ENCODE assay signal across 24 cellular contexts in the genomic region with DNA sequence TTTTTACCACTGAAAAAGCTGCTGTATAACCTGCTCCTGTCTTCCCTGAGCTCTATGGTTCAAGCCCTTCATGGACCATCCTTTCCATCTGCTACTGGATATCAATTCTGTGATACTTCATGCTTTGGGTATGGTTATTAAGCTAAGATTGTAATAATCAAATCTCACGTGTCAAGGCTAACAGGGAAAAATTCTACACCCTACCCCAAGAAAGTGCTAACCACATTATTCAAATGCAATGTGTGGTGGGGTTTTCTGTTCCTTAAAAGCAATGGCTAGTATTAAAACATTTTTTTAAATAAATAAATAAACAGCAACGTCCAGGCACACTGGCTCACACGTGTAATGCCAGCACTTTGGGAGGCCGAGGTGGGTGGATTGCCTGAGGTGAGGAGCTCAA.
"Had no signal": no experiment of that assay in that cellular context is flagged by ENCODE, and none has a peak within 500 bp of the region (broad histone marks: within the 10 kb centered on the region; RNA-seq: fewer than 3 reads in every experiment).

No MANE protein-coding gene starts in this region.

- H3K27me3 Mint-ChIP-seq: effector memory CD8-positive, alpha-beta T cell; naive thymus-derived CD4-positive, alpha-beta T cell; stimulated activated naive CD8-positive, alpha-beta T cell treated with anti-CD3 and anti-CD28 coated beads, Interleukin-15, Interleukin-2, amounts not matched to agents 100 ng/mL and 50 ng/mL, for 24 hours had no signal

- DNase-seq: cortex of kidney; effector memory CD8-positive, alpha-beta T cell; erythroblast; hypothalamus; immature natural killer cell; islet precursor cell; kidney glomerular epithelial cell; left ventricle myocardium superior; lower lobe of right lung; mucosa of descending colon; naive thymus-derived CD4-positive, alpha-beta T cell; right cardiac atrium; sigmoid colon; stimulated activated CD4-positive, alpha-beta T cell treated with anti-CD3 and anti-CD28 coated beads, Interleukin-2, amount 100 ng/mL, for 24 hours; stimulated activated CD4-positive, alpha-beta T cell treated with anti-CD3 and anti-CD28 coated beads, Interleukin-4, amount 100 ng/mL, for 24 hours; upper lobe of left lung had no signal

- H3K27ac Mint-ChIP-seq: effector memory CD8-positive, alpha-beta T cell; immature natural killer cell; naive thymus-derived CD4-positive, alpha-beta T cell; neural progenitor cell; stimulated activated effector memory CD8-positive, alpha-beta T cell treated with anti-CD3 and anti-CD28 coated beads, Interleukin-12 subunit alpha, Interleukin-12 subunit beta, amount 100 ng/mL, for 72 hours; stimulated activated naive CD8-positive, alpha-beta T cell treated with anti-CD3 and anti-CD28 coated beads, Interleukin-15, Interleukin-2, amounts not matched to agents 100 ng/mL and 50 ng/mL, for 24 hours had no signal

- H3K9me3 Mint-ChIP-seq: effector memory CD8-positive, alpha-beta T cell; immature natural killer cell; mesothelial cell of epicardium; naive thymus-derived CD4-positive, alpha-beta T cell; nephron; neural progenitor cell; stimulated activated effector memory CD8-positive, alpha-beta T cell treated with anti-CD3 and anti-CD28 coated beads, Interleukin-12 subunit alpha, Interleukin-12 subunit beta, amount 100 ng/mL, for 72 hours; stimulated activated naive CD8-positive, alpha-beta T cell treated with anti-CD3 and anti-CD28 coated beads, Interleukin-15, Interleukin-2, amounts not matched to agents 100 ng/mL and 50 ng/mL, for 24 hours had no signal

- H3K4me3 ChIP-seq: lower lobe of right lung, mucosa of descending colon, neural progenitor cell, prostate gland, sigmoid colon, thoracic aorta, tibial nerve, upper lobe of left lung had no signal

- H3K36me3 Mint-ChIP-seq: mesothelial cell of epicardium, neural progenitor cell had no signal

- H3K4me3 Mint-ChIP-seq: effector memory CD8-positive, alpha-beta T cell; immature natural killer cell; mesothelial cell of epicardium; nephron; neural progenitor cell; stimulated activated effector memory CD8-positive, alpha-beta T cell treated with anti-CD3 and anti-CD28 coated beads, Interleukin-12 subunit alpha, Interleukin-12 subunit beta, amount 100 ng/mL, for 72 hours; stimulated activated naive CD8-positive, alpha-beta T cell treated with anti-CD3 and anti-CD28 coated beads, Interleukin-15, Interleukin-2, amounts not matched to agents 100 ng/mL and 50 ng/mL, for 24 hours had no signal

- ATAC-seq: effector memory CD8-positive, alpha-beta T cell; left ventricle myocardium superior; lower lobe of right lung; mucosa of descending colon; naive thymus-derived CD4-positive, alpha-beta T cell; right cardiac atrium; stimulated activated effector memory CD8-positive, alpha-beta T cell treated with anti-CD3 and anti-CD28 coated beads, Interleukin-12 subunit alpha, Interleukin-12 subunit beta, amount 100 ng/mL, for 72 hours had no signal
